ENCODE assay signal across 1 cellular context in the genomic region with DNA sequence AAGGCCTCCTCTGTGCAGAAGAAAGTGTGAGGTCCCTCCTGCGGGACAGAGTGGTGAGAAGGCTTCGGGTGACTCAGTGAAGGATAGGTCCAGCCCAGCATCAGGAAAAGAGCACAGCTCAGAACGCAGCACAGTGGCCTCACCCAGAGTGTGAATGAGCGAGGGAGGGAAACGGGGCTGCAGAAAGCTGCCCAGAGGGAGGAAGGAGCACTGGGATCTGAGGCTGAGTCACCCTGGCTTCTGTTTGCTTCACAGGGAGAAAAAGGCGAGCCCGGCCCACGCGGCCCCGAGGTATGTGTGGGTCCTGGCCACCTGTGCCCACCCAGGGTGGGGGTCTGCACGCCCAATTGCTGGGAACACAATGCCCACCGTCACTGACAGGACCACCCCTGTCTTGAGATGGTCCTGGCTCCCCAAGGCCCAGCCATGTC.
TF ChIP-seq lines count a peak whose summit lies in the region.

No MANE protein-coding gene starts in this region.

TF ChIP-seq in K562, 482 proteins besides CTCF, POLR2A, EP300 and RAD21 (continued from another document):
- TF ChIP-seq, protein P1, sequence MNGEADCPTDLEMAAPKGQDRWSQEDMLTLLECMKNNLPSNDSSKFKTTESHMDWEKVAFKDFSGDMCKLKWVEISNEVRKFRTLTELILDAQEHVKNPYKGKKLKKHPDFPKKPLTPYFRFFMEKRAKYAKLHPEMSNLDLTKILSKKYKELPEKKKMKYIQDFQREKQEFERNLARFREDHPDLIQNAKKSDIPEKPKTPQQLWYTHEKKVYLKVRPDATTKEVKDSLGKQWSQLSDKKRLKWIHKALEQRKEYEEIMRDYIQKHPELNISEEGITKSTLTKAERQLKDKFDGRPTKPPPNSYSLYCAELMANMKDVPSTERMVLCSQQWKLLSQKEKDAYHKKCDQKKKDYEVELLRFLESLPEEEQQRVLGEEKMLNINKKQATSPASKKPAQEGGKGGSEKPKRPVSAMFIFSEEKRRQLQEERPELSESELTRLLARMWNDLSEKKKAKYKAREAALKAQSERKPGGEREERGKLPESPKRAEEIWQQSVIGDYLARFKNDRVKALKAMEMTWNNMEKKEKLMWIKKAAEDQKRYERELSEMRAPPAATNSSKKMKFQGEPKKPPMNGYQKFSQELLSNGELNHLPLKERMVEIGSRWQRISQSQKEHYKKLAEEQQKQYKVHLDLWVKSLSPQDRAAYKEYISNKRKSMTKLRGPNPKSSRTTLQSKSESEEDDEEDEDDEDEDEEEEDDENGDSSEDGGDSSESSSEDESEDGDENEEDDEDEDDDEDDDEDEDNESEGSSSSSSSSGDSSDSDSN (IDR thresholded peaks at IDR 0.05; ENCODE audit: borderline replicate concordance in 1 of 2, low read depth in 2 of 2, low read length in 2 of 2), result no peak
- TF ChIP-seq, protein P2, sequence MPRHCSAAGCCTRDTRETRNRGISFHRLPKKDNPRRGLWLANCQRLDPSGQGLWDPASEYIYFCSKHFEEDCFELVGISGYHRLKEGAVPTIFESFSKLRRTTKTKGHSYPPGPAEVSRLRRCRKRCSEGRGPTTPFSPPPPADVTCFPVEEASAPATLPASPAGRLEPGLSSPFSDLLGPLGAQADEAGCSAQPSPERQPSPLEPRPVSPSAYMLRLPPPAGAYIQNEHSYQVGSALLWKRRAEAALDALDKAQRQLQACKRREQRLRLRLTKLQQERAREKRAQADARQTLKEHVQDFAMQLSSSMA (CRISPR knock-in tag; IDR thresholded peaks at IDR 0.05), result no peak
- TF ChIP-seq ZNF354B (CRISPR knock-in tag; IDR thresholded peaks at IDR 0.05) (no peak), HNRNPUL1 (IDR thresholded peaks at IDR 0.05; ENCODE audit: low read length) (no peak), RBM14 (IDR thresholded peaks at IDR 0.05; ENCODE audit: borderline replicate concordance, insufficient read depth, low read depth, low read length) (no peak), ARNT (IDR thresholded peaks at IDR 0.05) (no peak), GABPA (tag; conservative IDR thresholded peaks at IDR 0.05; ENCODE audit: low read depth) (no peak)
- TF ChIP-seq, protein P3, sequence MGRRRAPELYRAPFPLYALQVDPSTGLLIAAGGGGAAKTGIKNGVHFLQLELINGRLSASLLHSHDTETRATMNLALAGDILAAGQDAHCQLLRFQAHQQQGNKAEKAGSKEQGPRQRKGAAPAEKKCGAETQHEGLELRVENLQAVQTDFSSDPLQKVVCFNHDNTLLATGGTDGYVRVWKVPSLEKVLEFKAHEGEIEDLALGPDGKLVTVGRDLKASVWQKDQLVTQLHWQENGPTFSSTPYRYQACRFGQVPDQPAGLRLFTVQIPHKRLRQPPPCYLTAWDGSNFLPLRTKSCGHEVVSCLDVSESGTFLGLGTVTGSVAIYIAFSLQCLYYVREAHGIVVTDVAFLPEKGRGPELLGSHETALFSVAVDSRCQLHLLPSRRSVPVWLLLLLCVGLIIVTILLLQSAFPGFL (CRISPR knock-in tag; IDR thresholded peaks at IDR 0.05), result no peak
